22 cellular contexts compared by ENCODE assay signal in the genomic region with DNA sequence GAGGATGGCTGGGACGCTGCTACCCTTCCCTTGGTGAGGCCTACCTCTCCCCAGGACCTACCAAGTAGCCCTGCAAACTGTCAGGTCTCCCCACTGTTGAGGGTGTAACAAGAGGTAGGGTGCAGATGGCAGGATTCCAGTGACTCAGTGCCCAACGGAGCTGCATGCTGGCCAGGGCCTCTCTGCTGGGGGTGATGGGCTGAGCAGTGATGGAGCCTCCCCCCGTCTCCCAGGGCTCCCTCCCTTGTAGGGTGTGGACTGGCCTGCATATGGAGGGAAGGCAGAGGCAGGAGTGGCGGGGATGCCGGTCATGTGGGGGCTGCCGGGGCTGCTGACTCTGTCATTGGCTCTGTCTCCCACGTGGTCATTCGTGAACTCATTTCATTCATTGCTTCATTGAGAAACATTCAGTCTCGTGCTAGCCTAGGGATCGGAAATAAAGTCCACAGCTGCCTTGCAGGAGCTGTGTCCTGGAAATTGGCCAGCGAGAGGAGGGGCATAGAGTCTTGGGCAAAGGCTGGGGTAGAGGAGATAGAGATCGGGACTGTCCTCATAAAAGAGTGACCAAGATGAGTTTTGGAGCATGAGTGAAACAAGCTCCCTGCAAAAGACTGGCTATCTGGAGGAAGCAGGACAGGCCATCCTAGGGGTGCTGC. TPM values are rescaled to one million over a fixed set of nuclear protein-coding genes. Genes with fewer than 3 reads are reported as not detected.
DNase-seq lines count a peak whose midpoint lies in the region; ATAC-seq and TF ChIP-seq lines count a peak whose summit lies in the region.
"Had no signal": no experiment of that assay in that cellular context is flagged by ENCODE, and none has a peak within 500 bp of the region (broad histone marks: within the 10 kb centered on the region; RNA-seq: fewer than 3 reads in every experiment).

No MANE protein-coding gene starts in this region.

- H3K27me3 Mint-ChIP-seq in glutamatergic neuron (ENCODE audit: unreplicated experiment), result peaks cover 24% of the 10 kb centered on the region

- peak overlapping the region; percentile 56 for H3K27ac ChIP-seq in C4-2B
- H3K27ac ChIP-seq: A549; BLaER1 treated with 17β-estradiol and CSF1 and Interleukin-3, amounts not matched to agents 10 nM and 100 nM had no signal

- no peak for ATAC-seq in GM21786 (IDR thresholded peaks at IDR 0.05; ENCODE audit: unreplicated experiment)
- ATAC-seq: A549, HCT116, Panc1 had no signal

- H3K27ac Mint-ChIP-seq in glutamatergic neuron (ENCODE audit: unreplicated experiment), result peak overlapping the region; percentile 8
- H3K27ac Mint-ChIP-seq: CD4-positive, alpha-beta memory T cell had no signal

- no peak for TF ChIP-seq CTCF in C4-2B (conservative IDR thresholded peaks at IDR 0.05)
- TF ChIP-seq CTCF in glutamatergic neuron (IDR thresholded peaks at IDR 0.05; ENCODE audit: partially characterized antibody, unreplicated experiment), result no peak

- H3K9me3 Mint-ChIP-seq in glutamatergic neuron (ENCODE audit: unreplicated experiment), result peaks cover 16% of the 10 kb centered on the region
- H3K9me3 Mint-ChIP-seq: CD4-positive, alpha-beta memory T cell had no signal

- peaks cover 55% of the 10 kb centered on the region for H3K4me1 Mint-ChIP-seq in glutamatergic neuron (ENCODE audit: low read depth, unreplicated experiment)

- no peak overlapping the region for H3K4me3 Mint-ChIP-seq in glutamatergic neuron (ENCODE audit: unreplicated experiment)

- in situ Hi-C loops in KBM-7 (cut with MboI; ENCODE audit: low pct_unique_long_range_greater_than_20kb, low sequenced_read_pairs), result no loop called here

- DNase-seq in Daoy (ENCODE audit: low read depth) (peak; percentile 17), glutamatergic neuron (no peak), RPMI8226 (no peak), KBM-7 (no peak)
- DNase-seq: AML-193; CD4-positive, alpha-beta memory T cell; DMS153; DND-41; IMR-90; Karpas-422; MV-4-11; NCI-H2029; NCI-H446; NCI-H526 treated with DMSO at 0.1 percent for 48 hours; T-helper 2 cell had no signal

- H3K36me3 Mint-ChIP-seq in glutamatergic neuron (ENCODE audit: unreplicated experiment), result no peaks in the 10 kb centered on the region
- H3K36me3 Mint-ChIP-seq: CD4-positive, alpha-beta memory T cell had no signal

TF ChIP-seq in PFSK-1, 5 proteins besides CTCF, POLR2A, EP300 and RAD21:
- TF ChIP-seq POLR2AphosphoS5 (IDR thresholded peaks at IDR 0.05; ENCODE audit: low read depth, low read length), result peak; percentile 70; the same call in 1 of the 2 replicates
- TF ChIP-seq, protein P1, sequence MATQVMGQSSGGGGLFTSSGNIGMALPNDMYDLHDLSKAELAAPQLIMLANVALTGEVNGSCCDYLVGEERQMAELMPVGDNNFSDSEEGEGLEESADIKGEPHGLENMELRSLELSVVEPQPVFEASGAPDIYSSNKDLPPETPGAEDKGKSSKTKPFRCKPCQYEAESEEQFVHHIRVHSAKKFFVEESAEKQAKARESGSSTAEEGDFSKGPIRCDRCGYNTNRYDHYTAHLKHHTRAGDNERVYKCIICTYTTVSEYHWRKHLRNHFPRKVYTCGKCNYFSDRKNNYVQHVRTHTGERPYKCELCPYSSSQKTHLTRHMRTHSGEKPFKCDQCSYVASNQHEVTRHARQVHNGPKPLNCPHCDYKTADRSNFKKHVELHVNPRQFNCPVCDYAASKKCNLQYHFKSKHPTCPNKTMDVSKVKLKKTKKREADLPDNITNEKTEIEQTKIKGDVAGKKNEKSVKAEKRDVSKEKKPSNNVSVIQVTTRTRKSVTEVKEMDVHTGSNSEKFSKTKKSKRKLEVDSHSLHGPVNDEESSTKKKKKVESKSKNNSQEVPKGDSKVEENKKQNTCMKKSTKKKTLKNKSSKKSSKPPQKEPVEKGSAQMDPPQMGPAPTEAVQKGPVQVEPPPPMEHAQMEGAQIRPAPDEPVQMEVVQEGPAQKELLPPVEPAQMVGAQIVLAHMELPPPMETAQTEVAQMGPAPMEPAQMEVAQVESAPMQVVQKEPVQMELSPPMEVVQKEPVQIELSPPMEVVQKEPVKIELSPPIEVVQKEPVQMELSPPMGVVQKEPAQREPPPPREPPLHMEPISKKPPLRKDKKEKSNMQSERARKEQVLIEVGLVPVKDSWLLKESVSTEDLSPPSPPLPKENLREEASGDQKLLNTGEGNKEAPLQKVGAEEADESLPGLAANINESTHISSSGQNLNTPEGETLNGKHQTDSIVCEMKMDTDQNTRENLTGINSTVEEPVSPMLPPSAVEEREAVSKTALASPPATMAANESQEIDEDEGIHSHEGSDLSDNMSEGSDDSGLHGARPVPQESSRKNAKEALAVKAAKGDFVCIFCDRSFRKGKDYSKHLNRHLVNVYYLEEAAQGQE (IDR thresholded peaks at IDR 0.05; ENCODE audit: insufficient read depth in 1 of 2, low read depth in 2 of 2, low read length in 2 of 2), result no peak
- no peak for TF ChIP-seq TAF1 (IDR thresholded peaks at IDR 0.05; ENCODE audit: borderline replicate concordance, insufficient read depth, low read length)
- TF ChIP-seq FOXP2 (optimal IDR thresholded peaks at IDR 0.05; ENCODE audit: borderline replicate concordance, extremely low read depth, extremely low read length, insufficient read depth), result peak; percentile 42
- TF ChIP-seq SIN3A (IDR thresholded peaks at IDR 0.05; ENCODE audit: borderline replicate concordance, insufficient read depth, low read length), result no peak
TF ChIP-seq in PFSK-1: peak in this region for 2.

RNA-seq across cellular contexts. Expression of gene DISP3, which starts 22.9 kb away (rescaled TPM):
- total RNA-seq in Daoy (2014; rRNA removed; shearing (Covaris generic)), result 0.11 and 0.48 TPM in 2 replicates
- 5.3 TPM for polyA plus RNA-seq in PFSK-1 (2012; ENCODE audit: insufficient read length, low read depth)
- total RNA-seq in glutamatergic neuron (ENCODE audit: unreplicated experiment), result 179 TPM
- total RNA-seq: IMR-90 had no signal

Comparison
In these comparisons a context has a peak if more than half of its experiments do, and no peak if none do; other contexts are left out.
1. RNA of gene DISP3, which starts 22.9 kb away (total RNA-seq): 179 TPM in glutamatergic neuron (single experiment); 0.11 to 0.48 TPM in Daoy; every median in the first group is over 100 times any median in the second.